In genomic region chr10:13113544-13113943, GRCh38 we compare ENCODE assay signal across 17 cellular contexts.
"Had no signal": no experiment of that assay in that cellular context is flagged by ENCODE, and none has a peak within 500 bp of the region (broad histone marks: within the 10 kb centered on the region; RNA-seq: fewer than 3 reads in every experiment).

No MANE protein-coding gene starts in this region.

- H3K4me3 Mint-ChIP-seq: activated CD8-positive, alpha-beta T cell treated with anti-CD3 and anti-CD28 coated beads for 36 hours; activated naive CD8-positive, alpha-beta T cell treated with anti-CD3 and anti-CD28 coated beads for 36 hours; activated T-helper 17 cell treated with anti-CD3 and anti-CD28 coated beads, Interleukin-2, amount 50 U/mL, for 72 hours; central memory CD8-positive, alpha-beta T cell; memory B cell; WTC11 had no signal

- H3K27me3 ChIP-seq: breast epithelium, esophagus squamous epithelium, gastroesophageal sphincter, upper lobe of right lung had no signal

- H3K9me3 ChIP-seq: breast epithelium, esophagus squamous epithelium, gastroesophageal sphincter, upper lobe of right lung had no signal

- H3K4me1 ChIP-seq: breast epithelium had no signal

- DNase-seq: activated CD8-positive, alpha-beta T cell treated with anti-CD3 and anti-CD28 coated beads for 36 hours; activated naive CD8-positive, alpha-beta T cell treated with anti-CD3 and anti-CD28 coated beads for 36 hours; activated T-cell treated with anti-CD3 and anti-CD28 coated beads, Interleukin-2, amount 50 U/mL, for 1 hour; esophagus squamous epithelium; head of caudate nucleus; nucleus accumbens; stimulated activated CD4-positive, alpha-beta T cell treated with anti-CD3 and anti-CD28 coated beads, Interleukin-2, amount 100 ng/mL, for 48 hours; stimulated activated naive CD4-positive, alpha-beta T cell treated with Interleukin-2 at 50 U/mL for 16 hours; T-helper 9 cell; upper lobe of right lung had no signal

- H3K27ac ChIP-seq: breast epithelium, esophagus squamous epithelium, gastroesophageal sphincter, upper lobe of right lung had no signal

- ATAC-seq: activated CD8-positive, alpha-beta T cell treated with anti-CD3 and anti-CD28 coated beads for 36 hours; activated T-helper 17 cell treated with anti-CD3 and anti-CD28 coated beads, Interleukin-2, amount 50 U/mL, for 72 hours; gastroesophageal sphincter; sciatic nerve; upper lobe of right lung; WTC11 had no signal

- H3K36me3 ChIP-seq: breast epithelium had no signal

- H3K4me3 ChIP-seq: breast epithelium, esophagus squamous epithelium, gastroesophageal sphincter, upper lobe of right lung had no signal

- H3K9me3 Mint-ChIP-seq: activated CD8-positive, alpha-beta T cell treated with anti-CD3 and anti-CD28 coated beads for 36 hours; activated naive CD8-positive, alpha-beta T cell treated with anti-CD3 and anti-CD28 coated beads for 36 hours; activated T-helper 17 cell treated with anti-CD3 and anti-CD28 coated beads, Interleukin-2, amount 50 U/mL, for 72 hours; central memory CD8-positive, alpha-beta T cell; memory B cell; WTC11 had no signal

- H3K27me3 Mint-ChIP-seq: activated CD8-positive, alpha-beta T cell treated with anti-CD3 and anti-CD28 coated beads for 36 hours; activated naive CD8-positive, alpha-beta T cell treated with anti-CD3 and anti-CD28 coated beads for 36 hours; activated T-helper 17 cell treated with anti-CD3 and anti-CD28 coated beads, Interleukin-2, amount 50 U/mL, for 72 hours; central memory CD8-positive, alpha-beta T cell; memory B cell had no signal

- H3K27ac Mint-ChIP-seq: activated CD8-positive, alpha-beta T cell treated with anti-CD3 and anti-CD28 coated beads for 36 hours; activated naive CD8-positive, alpha-beta T cell treated with anti-CD3 and anti-CD28 coated beads for 36 hours; activated T-helper 17 cell treated with anti-CD3 and anti-CD28 coated beads, Interleukin-2, amount 50 U/mL, for 72 hours; memory B cell; WTC11 had no signal
